1 cellular context compared by ENCODE assay signal in the genomic region with DNA sequence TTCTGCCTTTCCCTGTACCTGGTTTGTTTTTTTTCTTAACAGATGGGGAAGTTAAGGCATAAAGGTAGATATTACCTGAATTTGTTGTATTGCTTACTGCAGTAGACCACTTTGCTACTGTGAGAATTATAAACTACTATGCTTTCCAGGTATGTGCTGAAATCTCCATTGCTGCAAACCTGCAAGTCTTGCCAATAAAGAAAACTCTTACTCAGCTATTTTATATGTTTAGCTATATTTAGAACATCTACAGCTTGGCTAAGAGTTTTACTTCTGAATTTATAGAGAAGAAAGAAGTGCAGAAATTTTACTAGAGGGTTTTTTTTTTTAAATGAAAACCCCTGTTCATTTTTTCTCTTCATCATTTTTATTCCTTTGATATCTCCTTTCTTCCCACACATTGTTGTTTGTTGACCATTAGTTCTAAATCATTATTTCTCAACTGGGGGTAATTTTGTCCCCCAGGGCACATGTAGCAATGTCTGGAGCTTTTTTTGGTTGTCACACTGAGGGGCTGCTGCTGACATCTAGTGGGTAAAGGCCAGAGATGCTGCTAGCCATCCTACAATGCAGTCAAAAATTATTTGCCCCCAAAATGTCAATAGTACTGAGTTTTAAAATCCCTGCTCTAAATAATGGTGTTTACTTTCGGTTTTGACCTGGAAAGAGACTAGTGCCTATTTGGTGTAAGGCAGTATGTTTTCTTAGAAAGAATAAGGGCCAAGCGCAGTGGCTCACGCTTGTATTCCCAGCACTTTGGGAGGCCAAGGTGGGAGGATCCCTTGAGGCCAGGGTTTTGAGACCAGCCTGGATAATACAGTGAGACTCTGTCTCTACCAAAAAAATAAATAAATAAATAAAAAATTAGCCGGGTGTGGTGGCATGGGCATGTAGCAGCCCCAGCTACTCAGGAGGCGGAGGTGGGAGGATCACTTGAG.
TF ChIP-seq lines count a peak whose summit lies in the region.

No MANE protein-coding gene starts in this region.

TF ChIP-seq in GM12878, 131 proteins besides CTCF, POLR2A, EP300 and RAD21 (continued from another document):
- TF ChIP-seq BMI1 (IDR thresholded peaks at IDR 0.05; ENCODE audit: borderline replicate concordance) (no peak), ZNF384 (IDR thresholded peaks at IDR 0.05; ENCODE audit: borderline replicate concordance, low read depth, low read length) (no peak), SMARCA5 (IDR thresholded peaks at IDR 0.05) (0 out of 2 replicates have a peak, but pooled peaks have one; percentile 48), SUPT20H (IDR thresholded peaks at IDR 0.05; ENCODE audit: borderline replicate concordance, control insufficient read depth, low read depth, low read length) (no peak), MYC (IDR thresholded peaks at IDR 0.05; ENCODE audit: insufficient read depth, insufficient read length, insufficient replicate concordance, low read length, severe bottlenecking) (no peak), SMC3 (IDR thresholded peaks at IDR 0.05; ENCODE audit: borderline replicate concordance, low read length) (peak; percentile 76), YY1 (IDR thresholded peaks at IDR 0.05; ENCODE audit: low read depth, low read length) (peak; percentile 70), ZNF24 (IDR thresholded peaks at IDR 0.05) (0 out of 2 replicates have a peak, but pooled peaks have one; percentile 36)
